26 cellular contexts compared by ENCODE assay signal in the genomic region with DNA sequence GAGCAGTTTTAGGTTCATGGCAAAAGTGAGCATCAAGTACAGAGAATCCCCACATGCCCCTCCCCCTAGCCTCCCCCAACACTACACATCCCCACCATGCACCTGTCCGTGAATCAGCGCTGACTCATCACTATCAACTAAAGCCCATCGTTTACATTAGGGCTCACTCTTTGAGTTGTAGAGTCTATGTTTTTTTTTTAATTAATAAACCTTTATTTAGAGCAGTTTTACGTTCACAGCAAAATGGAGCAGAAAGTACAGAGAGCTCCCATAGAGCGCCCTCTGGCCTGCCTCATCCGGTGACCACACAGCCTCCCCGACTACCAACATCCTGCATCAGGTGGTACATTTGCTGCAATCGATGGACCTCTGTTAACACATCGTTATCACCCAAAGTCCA. TPM values are rescaled to one million over a fixed set of nuclear protein-coding genes. Genes with fewer than 3 reads are reported as not detected.
DNase-seq lines count a peak whose midpoint lies in the region; ATAC-seq and TF ChIP-seq lines count a peak whose summit lies in the region.
"Had no signal": no experiment of that assay in that cellular context is flagged by ENCODE, and none has a peak within 500 bp of the region (broad histone marks: within the 10 kb centered on the region; RNA-seq: fewer than 3 reads in every experiment).

No MANE protein-coding gene starts in this region.

- no peaks in the 10 kb centered on the region for H3K79me2 ChIP-seq in mammary epithelial cell (ENCODE audit: insufficient read depth, low read length)

- POLR2A ChIA-PET in activated CD8-positive, alpha-beta T cell treated with anti-CD3 and anti-CD28 coated beads for 36 hours (lab: Charles Lee), result no interaction called here
- POLR2A ChIA-PET in activated CD8-positive, alpha-beta T cell treated with anti-CD3 and anti-CD28 coated beads, Interleukin-2, amount 10 ng/mL, durations not matched to agents 7 days and 5 days (lab: Charles Lee), result no interaction called here

- peaks cover 4% of the 10 kb centered on the region for H3K27me3 ChIP-seq in mammary epithelial cell (ENCODE audit: insufficient read depth, low read length)
- H3K27me3 ChIP-seq: right lobe of liver, vagina had no signal

- no peak overlapping the region for H3K27ac ChIP-seq in mammary epithelial cell (ENCODE audit: insufficient read depth, low read depth, low read length)
- H3K27ac ChIP-seq: right lobe of liver, SJSA1, suprapubic skin, vagina had no signal

- peaks cover 18% of the 10 kb centered on the region for H3K27me3 Mint-ChIP-seq in activated CD8-positive, alpha-beta T cell treated with anti-CD3 and anti-CD28 coated beads for 36 hours
- H3K27me3 Mint-ChIP-seq in activated CD8-positive, alpha-beta T cell treated with anti-CD3 and anti-CD28 coated beads, Interleukin-2, amount 10 ng/mL, durations not matched to agents 7 days and 5 days (ENCODE audit: low read depth), result peaks cover 32% of the 10 kb centered on the region

- dilution Hi-C loops in mammary epithelial cell (cut with HindIII; ENCODE audit: low sequenced_read_pairs), result no loop called here

- TF ChIP-seq CTCF in activated CD8-positive, alpha-beta T cell treated with anti-CD3 and anti-CD28 coated beads for 36 hours (IDR thresholded peaks at IDR 0.05), result no peak
- TF ChIP-seq CTCF in mammary epithelial cell (conservative IDR thresholded peaks at IDR 0.05 in 1 of 2, IDR thresholded peaks at IDR 0.05 in 1 of 2; ENCODE audit: extremely low read depth in 1 of 2, insufficient read depth in 1 of 2, low read depth in 1 of 2, low read length in 2 of 2), result no peak

- CTCF ChIA-PET in activated CD8-positive, alpha-beta T cell treated with anti-CD3 and anti-CD28 coated beads for 36 hours (lab: Charles Lee), result interaction anchor here (1.3 kb wide), 1 partner anchor 102 kb away, joined by 3 read pairs; no protein-coding TSS in a partner anchor
- CTCF ChIA-PET in activated CD8-positive, alpha-beta T cell treated with anti-CD3 and anti-CD28 coated beads, Interleukin-2, amount 10 ng/mL, durations not matched to agents 7 days and 5 days (lab: Charles Lee), result interaction anchor here (1.0 kb wide), 1 partner anchor 102 kb away, joined by 3 read pairs; no protein-coding TSS in a partner anchor
- CTCF ChIA-PET in mammary epithelial cell (lab: Charles Lee; ENCODE audit: low non-redundant PET), result no interaction called here

- no peak overlapping the region for H3K27ac Mint-ChIP-seq in activated CD8-positive, alpha-beta T cell treated with anti-CD3 and anti-CD28 coated beads for 36 hours
- no peak overlapping the region for H3K27ac Mint-ChIP-seq in activated CD8-positive, alpha-beta T cell treated with anti-CD3 and anti-CD28 coated beads, Interleukin-2, amount 10 ng/mL, durations not matched to agents 7 days and 5 days
- H3K27ac Mint-ChIP-seq: activated CD4-positive, alpha-beta memory T cell treated with anti-CD3 and anti-CD28 coated beads for 36 hours; activated naive CD4-positive, alpha-beta T cell treated with anti-CD3 and anti-CD28 coated beads, Interleukin-2, amount 50 U/mL, for 24 hours; activated T-helper 1 cell treated with anti-CD3 and anti-CD28 coated beads, Interleukin-12 subunit alpha, Interleukin-12 subunit beta, Interleukin-2, Interleukin-4 antibody, amounts not matched to agents 30 ng/mL and 10 ng/mL and 1 ng/mL, durations not matched to agents 14 hours and 24 hours and 36 hours; naive B cell had no signal

- in situ Hi-C loops in mammary epithelial cell (cut with MboI; ENCODE audit: low sequenced_read_pairs in 2 of 2), result no loop called here

- no peak overlapping the region for H3K4me2 ChIP-seq in mammary epithelial cell (ENCODE audit: insufficient read depth, low read depth, low read length)

- H4K20me1 ChIP-seq in mammary epithelial cell (ENCODE audit: insufficient read depth, low read length), result no peaks in the 10 kb centered on the region

- no peaks in the 10 kb centered on the region for H3K36me3 Mint-ChIP-seq in activated CD8-positive, alpha-beta T cell treated with anti-CD3 and anti-CD28 coated beads for 36 hours (ENCODE audit: low read depth)
- no peaks in the 10 kb centered on the region for H3K36me3 Mint-ChIP-seq in activated CD8-positive, alpha-beta T cell treated with anti-CD3 and anti-CD28 coated beads, Interleukin-2, amount 10 ng/mL, durations not matched to agents 7 days and 5 days (ENCODE audit: low read depth)
- H3K36me3 Mint-ChIP-seq: activated naive CD4-positive, alpha-beta T cell treated with anti-CD3 and anti-CD28 coated beads, Interleukin-2, amount 50 U/mL, for 24 hours had no signal

- H3K9me3 Mint-ChIP-seq in activated CD8-positive, alpha-beta T cell treated with anti-CD3 and anti-CD28 coated beads for 36 hours, result peaks cover 15% of the 10 kb centered on the region
- H3K9me3 Mint-ChIP-seq in activated CD8-positive, alpha-beta T cell treated with anti-CD3 and anti-CD28 coated beads, Interleukin-2, amount 10 ng/mL, durations not matched to agents 7 days and 5 days (ENCODE audit: insufficient read depth), result peaks cover 8% of the 10 kb centered on the region

- intact Hi-C loops in activated CD8-positive, alpha-beta T cell treated with anti-CD3 and anti-CD28 coated beads for 36 hours (cut with micrococcal nuclease), result no loop called here
- intact Hi-C loops in mammary epithelial cell (cut with micrococcal nuclease), result no loop called here

- H2AFZ ChIP-seq in mammary epithelial cell (ENCODE audit: low read depth, low read length), result no peak overlapping the region

- no peak for ATAC-seq in activated CD8-positive, alpha-beta T cell treated with anti-CD3 and anti-CD28 coated beads for 36 hours
- no peak for ATAC-seq in activated CD8-positive, alpha-beta T cell treated with anti-CD3 and anti-CD28 coated beads, Interleukin-2, amount 10 ng/mL, durations not matched to agents 7 days and 5 days
- ATAC-seq: right lobe of liver had no signal

- no peak overlapping the region for H3K4me3 ChIP-seq in mammary epithelial cell (replicated peaks in 1 of 3; ENCODE audit: insufficient read depth in 1 of 3, low read depth in 2 of 3, low read length in 3 of 3)
- H3K4me3 ChIP-seq: right lobe of liver, SJSA1, suprapubic skin, vagina had no signal

- no TSS peak for BruUV-seq in mammary epithelial cell (replicated peaks; lab: Mats Ljungman, UMichigan)

- H3K9ac ChIP-seq in mammary epithelial cell (ENCODE audit: insufficient read depth, low read length), result no peak overlapping the region

- peaks cover 3% of the 10 kb centered on the region for H3K4me1 Mint-ChIP-seq in activated CD8-positive, alpha-beta T cell treated with anti-CD3 and anti-CD28 coated beads for 36 hours (ENCODE audit: low read depth)
- no peaks in the 10 kb centered on the region for H3K4me1 Mint-ChIP-seq in activated CD8-positive, alpha-beta T cell treated with anti-CD3 and anti-CD28 coated beads, Interleukin-2, amount 10 ng/mL, durations not matched to agents 7 days and 5 days (ENCODE audit: low read depth)
- H3K4me1 Mint-ChIP-seq: activated naive CD4-positive, alpha-beta T cell treated with anti-CD3 and anti-CD28 coated beads, Interleukin-2, amount 50 U/mL, for 24 hours; naive B cell had no signal

- H3K4me1 ChIP-seq in mammary epithelial cell (ENCODE audit: insufficient read depth, low read length), result no peaks in the 10 kb centered on the region
- H3K4me1 ChIP-seq: right lobe of liver, SJSA1, suprapubic skin, vagina had no signal

- H3K4me3 Mint-ChIP-seq in activated CD8-positive, alpha-beta T cell treated with anti-CD3 and anti-CD28 coated beads for 36 hours, result no peak overlapping the region
- no peak overlapping the region for H3K4me3 Mint-ChIP-seq in activated CD8-positive, alpha-beta T cell treated with anti-CD3 and anti-CD28 coated beads, Interleukin-2, amount 10 ng/mL, durations not matched to agents 7 days and 5 days
- H3K4me3 Mint-ChIP-seq: activated CD4-positive, alpha-beta memory T cell treated with anti-CD3 and anti-CD28 coated beads for 36 hours; activated naive CD4-positive, alpha-beta T cell treated with anti-CD3 and anti-CD28 coated beads, Interleukin-2, amount 50 U/mL, for 24 hours; activated T-helper 1 cell treated with anti-CD3 and anti-CD28 coated beads, Interleukin-12 subunit alpha, Interleukin-12 subunit beta, Interleukin-2, Interleukin-4 antibody, amounts not matched to agents 30 ng/mL and 10 ng/mL and 1 ng/mL, durations not matched to agents 14 hours and 24 hours and 36 hours; naive B cell had no signal

- H3K36me3 ChIP-seq in mammary epithelial cell (ENCODE audit: insufficient read depth, low read length), result no peaks in the 10 kb centered on the region
- H3K36me3 ChIP-seq: right lobe of liver, SJSA1, suprapubic skin, vagina had no signal

- 82% methylated on average over 6 of the region's 9 CpGs for WGBS in mammary epithelial cell (ENCODE audit: low coverage, missing lambda C conversion rate)

- no peaks in the 10 kb centered on the region for H3K9me3 ChIP-seq in mammary epithelial cell (replicated peaks; ENCODE audit: insufficient read depth, low read length)
- H3K9me3 ChIP-seq: SJSA1, suprapubic skin had no signal

- DNase-seq in activated CD8-positive, alpha-beta T cell treated with anti-CD3 and anti-CD28 coated beads for 36 hours, result peak; percentile 16
- DNase-seq in activated CD8-positive, alpha-beta T cell treated with anti-CD3 and anti-CD28 coated beads, Interleukin-2, amount 10 ng/mL, durations not matched to agents 7 days and 5 days, result no peak
- DNase-seq in LHCN-M2 (ENCODE audit: low read depth), result peak; percentile 40
- DNase-seq in mammary epithelial cell, result peak; percentile 9
- peak; percentile 22 for DNase-seq in stimulated activated CD8-positive, alpha-beta memory T cell treated with anti-CD3 and anti-CD28 coated beads, Interleukin-4, amount 100 ng/mL, for 48 hours
- no peak for DNase-seq in NCI-H1105 treated with DMSO at 0.1 percent for 48 hours (lab: John Stamatoyannopoulos, UW)
- no peak for DNase-seq in pons (ENCODE audit: low spot score)
- DNase-seq in NOMO-1 treated with DMSO at 0.1 percent for 48 hours (lab: John Stamatoyannopoulos, UW; ENCODE audit: unreplicated experiment), result no peak
- DNase-seq: activated CD4-positive, alpha-beta memory T cell treated with anti-CD3 and anti-CD28 coated beads for 36 hours; aorta; C1 segment of cervical spinal cord; cerebellar nuclear complex; effector memory CD4-positive, alpha-beta T cell; mesenchymal stem cell; MV-4-11; naive B cell; NCI-H1930; NCI-H446 treated with DMSO at 0.1 percent for 48 hours; T-helper 2 cell had no signal

RNA-seq across cellular contexts. Expression of a gene that starts 47.9 kb away (rescaled TPM):
- total RNA-seq in activated CD8-positive, alpha-beta T cell treated with anti-CD3 and anti-CD28 coated beads for 36 hours, result not detected
- not detected for total RNA-seq in activated CD8-positive, alpha-beta T cell treated with anti-CD3 and anti-CD28 coated beads, Interleukin-2, amount 10 ng/mL, durations not matched to agents 7 days and 5 days
- total RNA-seq in LHCN-M2 (2014; rRNA removed), result 0.06 and 0.26 TPM in 2 replicates
- polyA plus RNA-seq in LHCN-M2 (2012), result not detected
- under 1 TPM in 1 of 2 donors, not detected in 1; 0.07 TPM for total RNA-seq in mammary epithelial cell
- polyA plus RNA-seq in mammary epithelial cell, result 0.07 TPM
- not detected for polyA minus RNA-seq in mammary epithelial cell
- total RNA-seq: activated CD4-positive, alpha-beta memory T cell treated with anti-CD3 and anti-CD28 coated beads for 36 hours; activated T-helper 1 cell treated with anti-CD3 and anti-CD28 coated beads, Interleukin-12 subunit alpha, Interleukin-12 subunit beta, Interleukin-2, Interleukin-4 antibody, amounts not matched to agents 30 ng/mL and 10 ng/mL and 1 ng/mL, durations not matched to agents 14 hours and 24 hours and 36 hours; aorta; G401; right lobe of liver; SJSA1; suprapubic skin; vagina had no signal
- polyA plus RNA-seq: aorta had no signal

Comparison
In these comparisons a context has a peak if more than half of its experiments do, and no peak if none do; other contexts are left out.
1. DNase-seq: peak in activated CD8-positive, alpha-beta T cell treated with anti-CD3 and anti-CD28 coated beads for 36 hours (single experiment), LHCN-M2 (single experiment), mammary epithelial cell (single experiment) and stimulated activated CD8-positive, alpha-beta memory T cell treated with anti-CD3 and anti-CD28 coated beads, Interleukin-4, amount 100 ng/mL, for 48 hours (single experiment); none in activated CD8-positive, alpha-beta T cell treated with anti-CD3 and anti-CD28 coated beads, Interleukin-2, amount 10 ng/mL, durations not matched to agents 7 days and 5 days (single experiment), NCI-H1105 treated with DMSO at 0.1 percent for 48 hours (single experiment), pons (single experiment) and NOMO-1 treated with DMSO at 0.1 percent for 48 hours (single experiment).